Comparison of ENCODE assay signal across 1 cellular context in genomic region chr11:43358670-43359431, GRCh38.
TF ChIP-seq lines count a peak whose summit lies in the region.

A gene with protein sequence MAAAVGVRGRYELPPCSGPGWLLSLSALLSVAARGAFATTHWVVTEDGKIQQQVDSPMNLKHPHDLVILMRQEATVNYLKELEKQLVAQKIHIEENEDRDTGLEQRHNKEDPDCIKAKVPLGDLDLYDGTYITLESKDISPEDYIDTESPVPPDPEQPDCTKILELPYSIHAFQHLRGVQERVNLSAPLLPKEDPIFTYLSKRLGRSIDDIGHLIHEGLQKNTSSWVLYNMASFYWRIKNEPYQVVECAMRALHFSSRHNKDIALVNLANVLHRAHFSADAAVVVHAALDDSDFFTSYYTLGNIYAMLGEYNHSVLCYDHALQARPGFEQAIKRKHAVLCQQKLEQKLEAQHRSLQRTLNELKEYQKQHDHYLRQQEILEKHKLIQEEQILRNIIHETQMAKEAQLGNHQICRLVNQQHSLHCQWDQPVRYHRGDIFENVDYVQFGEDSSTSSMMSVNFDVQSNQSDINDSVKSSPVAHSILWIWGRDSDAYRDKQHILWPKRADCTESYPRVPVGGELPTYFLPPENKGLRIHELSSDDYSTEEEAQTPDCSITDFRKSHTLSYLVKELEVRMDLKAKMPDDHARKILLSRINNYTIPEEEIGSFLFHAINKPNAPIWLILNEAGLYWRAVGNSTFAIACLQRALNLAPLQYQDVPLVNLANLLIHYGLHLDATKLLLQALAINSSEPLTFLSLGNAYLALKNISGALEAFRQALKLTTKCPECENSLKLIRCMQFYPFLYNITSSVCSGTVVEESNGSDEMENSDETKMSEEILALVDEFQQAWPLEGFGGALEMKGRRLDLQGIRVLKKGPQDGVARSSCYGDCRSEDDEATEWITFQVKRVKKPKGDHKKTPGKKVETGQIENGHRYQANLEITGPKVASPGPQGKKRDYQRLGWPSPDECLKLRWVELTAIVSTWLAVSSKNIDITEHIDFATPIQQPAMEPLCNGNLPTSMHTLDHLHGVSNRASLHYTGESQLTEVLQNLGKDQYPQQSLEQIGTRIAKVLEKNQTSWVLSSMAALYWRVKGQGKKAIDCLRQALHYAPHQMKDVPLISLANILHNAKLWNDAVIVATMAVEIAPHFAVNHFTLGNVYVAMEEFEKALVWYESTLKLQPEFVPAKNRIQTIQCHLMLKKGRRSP (plus strand): TSS chr11:43358920. CDS start chr11:43358955, 35 bp downstream.

TF ChIP-seq in HEK293, 187 proteins besides CTCF, POLR2A, EP300 and RAD21 (continued from another document and continues in another):
- peak; percentile 57; the same call in 1 of the 2 replicates for TF ChIP-seq ZNF692 (tag by site-specific recombination; IDR thresholded peaks at IDR 0.05)
- 0 out of 2 replicates have a peak, but pooled peaks have one; percentile 42 for TF ChIP-seq HOXC10 (CRISPR knock-in tag; IDR thresholded peaks at IDR 0.05)
- TF ChIP-seq SP3 (tag by site-specific recombination; IDR thresholded peaks at IDR 0.05), result peak; percentile 93
- peak; percentile 24; the same call in 1 of the 2 replicates for TF ChIP-seq ZNF280D (tag by site-specific recombination; IDR thresholded peaks at IDR 0.05)
- TF ChIP-seq, protein P1, sequence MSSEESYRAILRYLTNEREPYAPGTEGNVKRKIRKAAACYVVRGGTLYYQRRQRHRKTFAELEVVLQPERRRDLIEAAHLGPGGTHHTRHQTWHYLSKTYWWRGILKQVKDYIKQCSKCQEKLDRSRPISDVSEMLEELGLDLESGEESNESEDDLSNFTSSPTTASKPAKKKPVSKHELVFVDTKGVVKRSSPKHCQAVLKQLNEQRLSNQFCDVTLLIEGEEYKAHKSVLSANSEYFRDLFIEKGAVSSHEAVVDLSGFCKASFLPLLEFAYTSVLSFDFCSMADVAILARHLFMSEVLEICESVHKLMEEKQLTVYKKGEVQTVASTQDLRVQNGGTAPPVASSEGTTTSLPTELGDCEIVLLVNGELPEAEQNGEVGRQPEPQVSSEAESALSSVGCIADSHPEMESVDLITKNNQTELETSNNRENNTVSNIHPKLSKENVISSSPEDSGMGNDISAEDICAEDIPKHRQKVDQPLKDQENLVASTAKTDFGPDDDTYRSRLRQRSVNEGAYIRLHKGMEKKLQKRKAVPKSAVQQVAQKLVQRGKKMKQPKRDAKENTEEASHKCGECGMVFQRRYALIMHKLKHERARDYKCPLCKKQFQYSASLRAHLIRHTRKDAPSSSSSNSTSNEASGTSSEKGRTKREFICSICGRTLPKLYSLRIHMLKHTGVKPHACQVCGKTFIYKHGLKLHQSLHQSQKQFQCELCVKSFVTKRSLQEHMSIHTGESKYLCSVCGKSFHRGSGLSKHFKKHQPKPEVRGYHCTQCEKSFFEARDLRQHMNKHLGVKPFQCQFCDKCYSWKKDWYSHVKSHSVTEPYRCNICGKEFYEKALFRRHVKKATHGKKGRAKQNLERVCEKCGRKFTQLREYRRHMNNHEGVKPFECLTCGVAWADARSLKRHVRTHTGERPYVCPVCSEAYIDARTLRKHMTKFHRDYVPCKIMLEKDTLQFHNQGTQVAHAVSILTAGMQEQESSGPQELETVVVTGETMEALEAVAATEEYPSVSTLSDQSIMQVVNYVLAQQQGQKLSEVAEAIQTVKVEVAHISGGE (tag by site-specific recombination; conservative IDR thresholded peaks at IDR 0.05; ENCODE audit: low read depth), result peak; percentile 80
- TF ChIP-seq REPIN1 (tag by site-specific recombination; IDR thresholded peaks at IDR 0.05; ENCODE audit: low read depth), result no peak
- no peak for TF ChIP-seq ZNF391 (tag by site-specific recombination; IDR thresholded peaks at IDR 0.05; ENCODE audit: borderline replicate concordance, low read depth)
- no peak for TF ChIP-seq ZNF768 (tag by site-specific recombination; IDR thresholded peaks at IDR 0.05)
- TF ChIP-seq ZNF501 (tag by site-specific recombination; IDR thresholded peaks at IDR 0.05), result peak; percentile 81; the same call in 1 of the 2 replicates
- TF ChIP-seq, protein P2, sequence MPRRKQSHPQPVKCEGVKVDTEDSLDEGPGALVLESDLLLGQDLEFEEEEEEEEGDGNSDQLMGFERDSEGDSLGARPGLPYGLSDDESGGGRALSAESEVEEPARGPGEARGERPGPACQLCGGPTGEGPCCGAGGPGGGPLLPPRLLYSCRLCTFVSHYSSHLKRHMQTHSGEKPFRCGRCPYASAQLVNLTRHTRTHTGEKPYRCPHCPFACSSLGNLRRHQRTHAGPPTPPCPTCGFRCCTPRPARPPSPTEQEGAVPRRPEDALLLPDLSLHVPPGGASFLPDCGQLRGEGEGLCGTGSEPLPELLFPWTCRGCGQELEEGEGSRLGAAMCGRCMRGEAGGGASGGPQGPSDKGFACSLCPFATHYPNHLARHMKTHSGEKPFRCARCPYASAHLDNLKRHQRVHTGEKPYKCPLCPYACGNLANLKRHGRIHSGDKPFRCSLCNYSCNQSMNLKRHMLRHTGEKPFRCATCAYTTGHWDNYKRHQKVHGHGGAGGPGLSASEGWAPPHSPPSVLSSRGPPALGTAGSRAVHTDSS (tag by site-specific recombination; IDR thresholded peaks at IDR 0.05), result no peak
- peak; percentile 87 for TF ChIP-seq KLF9 (tag by site-specific recombination; IDR thresholded peaks at IDR 0.05; ENCODE audit: low read depth)
- TF ChIP-seq ZNF10 (tag by site-specific recombination; IDR thresholded peaks at IDR 0.05), result no peak
- TF ChIP-seq ZNF664 (tag by site-specific recombination; IDR thresholded peaks at IDR 0.05), result no peak
- peak; percentile 42 for TF ChIP-seq PRDM10 (tag by site-specific recombination; IDR thresholded peaks at IDR 0.05)
- TF ChIP-seq, protein P3, sequence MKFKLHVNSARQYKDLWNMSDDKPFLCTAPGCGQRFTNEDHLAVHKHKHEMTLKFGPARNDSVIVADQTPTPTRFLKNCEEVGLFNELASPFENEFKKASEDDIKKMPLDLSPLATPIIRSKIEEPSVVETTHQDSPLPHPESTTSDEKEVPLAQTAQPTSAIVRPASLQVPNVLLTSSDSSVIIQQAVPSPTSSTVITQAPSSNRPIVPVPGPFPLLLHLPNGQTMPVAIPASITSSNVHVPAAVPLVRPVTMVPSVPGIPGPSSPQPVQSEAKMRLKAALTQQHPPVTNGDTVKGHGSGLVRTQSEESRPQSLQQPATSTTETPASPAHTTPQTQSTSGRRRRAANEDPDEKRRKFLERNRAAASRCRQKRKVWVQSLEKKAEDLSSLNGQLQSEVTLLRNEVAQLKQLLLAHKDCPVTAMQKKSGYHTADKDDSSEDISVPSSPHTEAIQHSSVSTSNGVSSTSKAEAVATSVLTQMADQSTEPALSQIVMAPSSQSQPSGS (tag by site-specific recombination; IDR thresholded peaks at IDR 0.05; ENCODE audit: low read depth), result no peak
- TF ChIP-seq ZNF580 (tag by site-specific recombination; IDR thresholded peaks at IDR 0.05), result peak; percentile 85
- TF ChIP-seq ZNF202 (tag by site-specific recombination; IDR thresholded peaks at IDR 0.05; ENCODE audit: borderline replicate concordance), result no peak
- TF ChIP-seq ZBTB48 (tag by site-specific recombination; IDR thresholded peaks at IDR 0.05), result peak; percentile 90
- peak; percentile 84 for TF ChIP-seq ZNF423 (tag by site-specific recombination; IDR thresholded peaks at IDR 0.05)
- TF ChIP-seq ZFP37 (tag by site-specific recombination; IDR thresholded peaks at IDR 0.05), result 0 out of 2 replicates have a peak, but pooled peaks have one; percentile 51
- TF ChIP-seq ZBTB1 (tag by site-specific recombination; IDR thresholded peaks at IDR 0.05), result no peak
- TF ChIP-seq ZNF596 (tag by site-specific recombination; IDR thresholded peaks at IDR 0.05), result no peak
- TF ChIP-seq ZNF184 (tag by site-specific recombination; IDR thresholded peaks at IDR 0.05), result no peak
- TF ChIP-seq YY2 (tag by site-specific recombination; IDR thresholded peaks at IDR 0.05), result peak; percentile 92
- no peak for TF ChIP-seq ZNF174 (tag by site-specific recombination; IDR thresholded peaks at IDR 0.05)
- TF ChIP-seq ZSCAN23 (tag by site-specific recombination; IDR thresholded peaks at IDR 0.05), result no peak
- TF ChIP-seq ZNF341 (tag by site-specific recombination; IDR thresholded peaks at IDR 0.05; ENCODE audit: low read depth), result peak; percentile 94
- TF ChIP-seq ZFHX2 (tag by site-specific recombination; conservative IDR thresholded peaks at IDR 0.05), result peak; percentile 53
- no peak for TF ChIP-seq ZNF302 (tag by site-specific recombination; IDR thresholded peaks at IDR 0.05; ENCODE audit: low read depth)
- no peak for TF ChIP-seq ZNF138 (tag by site-specific recombination; IDR thresholded peaks at IDR 0.05; ENCODE audit: borderline replicate concordance)
- TF ChIP-seq ZIC2 (tag by site-specific recombination; IDR thresholded peaks at IDR 0.05), result peak; percentile 73
- no peak for TF ChIP-seq WT1 (tag by site-specific recombination; IDR thresholded peaks at IDR 0.05)
- no peak for TF ChIP-seq ZNF169 (tag by site-specific recombination; IDR thresholded peaks at IDR 0.05)
- TF ChIP-seq, protein P4, sequence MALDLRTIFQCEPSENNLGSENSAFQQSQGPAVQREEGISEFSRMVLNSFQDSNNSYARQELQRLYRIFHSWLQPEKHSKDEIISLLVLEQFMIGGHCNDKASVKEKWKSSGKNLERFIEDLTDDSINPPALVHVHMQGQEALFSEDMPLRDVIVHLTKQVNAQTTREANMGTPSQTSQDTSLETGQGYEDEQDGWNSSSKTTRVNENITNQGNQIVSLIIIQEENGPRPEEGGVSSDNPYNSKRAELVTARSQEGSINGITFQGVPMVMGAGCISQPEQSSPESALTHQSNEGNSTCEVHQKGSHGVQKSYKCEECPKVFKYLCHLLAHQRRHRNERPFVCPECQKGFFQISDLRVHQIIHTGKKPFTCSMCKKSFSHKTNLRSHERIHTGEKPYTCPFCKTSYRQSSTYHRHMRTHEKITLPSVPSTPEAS (tag by site-specific recombination; IDR thresholded peaks at IDR 0.05), result 0 out of 2 replicates have a peak, but pooled peaks have one; percentile 24
- TF ChIP-seq, protein P5, sequence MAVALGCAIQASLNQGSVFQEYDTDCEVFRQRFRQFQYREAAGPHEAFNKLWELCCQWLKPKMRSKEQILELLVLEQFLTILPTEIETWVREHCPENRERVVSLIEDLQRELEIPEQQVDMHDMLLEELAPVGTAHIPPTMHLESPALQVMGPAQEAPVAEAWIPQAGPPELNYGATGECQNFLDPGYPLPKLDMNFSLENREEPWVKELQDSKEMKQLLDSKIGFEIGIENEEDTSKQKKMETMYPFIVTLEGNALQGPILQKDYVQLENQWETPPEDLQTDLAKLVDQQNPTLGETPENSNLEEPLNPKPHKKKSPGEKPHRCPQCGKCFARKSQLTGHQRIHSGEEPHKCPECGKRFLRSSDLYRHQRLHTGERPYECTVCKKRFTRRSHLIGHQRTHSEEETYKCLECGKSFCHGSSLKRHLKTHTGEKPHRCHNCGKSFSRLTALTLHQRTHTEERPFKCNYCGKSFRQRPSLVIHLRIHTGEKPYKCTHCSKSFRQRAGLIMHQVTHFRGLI (tag by site-specific recombination; IDR thresholded peaks at IDR 0.05), result peak; percentile 92
